In the genomic region with DNA sequence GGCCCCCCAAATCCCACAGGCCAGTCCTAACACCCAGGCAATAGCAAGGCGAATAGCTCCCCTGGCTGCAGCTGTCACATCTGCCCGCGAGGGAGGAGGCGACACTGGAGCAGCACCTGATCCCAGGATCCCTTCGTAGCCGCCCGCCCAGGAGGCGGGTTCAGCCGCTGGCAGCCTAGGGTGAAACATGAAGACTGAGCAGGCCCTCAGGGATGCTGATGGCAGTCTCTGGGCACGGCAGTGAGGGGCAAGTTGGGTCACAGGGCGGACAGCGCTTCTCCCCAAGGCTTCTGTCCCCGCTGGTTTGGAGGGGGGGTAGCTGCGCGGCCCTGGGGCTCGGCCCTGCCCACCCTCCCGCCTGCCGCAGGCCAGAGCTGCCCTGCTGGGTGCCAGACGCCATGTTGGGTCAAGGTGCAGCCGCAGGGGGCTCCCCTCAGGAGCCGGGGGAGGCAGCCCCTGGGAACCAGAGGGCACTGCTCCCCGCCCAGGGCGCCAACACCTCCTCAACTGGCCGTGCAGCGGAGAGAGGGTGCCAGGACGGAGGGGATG, we compare ENCODE assay signal across 8 cellular contexts. TPM values are rescaled to one million over a fixed set of nuclear protein-coding genes. Genes with fewer than 3 reads are reported as not detected.
DNase-seq lines count a peak whose midpoint lies in the region; ATAC-seq and TF ChIP-seq lines count a peak whose summit lies in the region.

No MANE protein-coding gene starts in this region.

- H3K4me3 Mint-ChIP-seq in stimulated activated naive CD8-positive, alpha-beta T cell treated with anti-CD3 and anti-CD28 coated beads, Interleukin-15, Interleukin-2, amounts not matched to agents 100 ng/mL and 50 ng/mL, for 24 hours = peak overlapping the region; percentile 76
- peak overlapping the region; percentile 48 for H3K4me3 Mint-ChIP-seq in activated T-helper 17 cell treated with anti-CD3 and anti-CD28 coated beads, Interleukin-2, amount 50 U/mL, for 72 hours

- H3K36me3 Mint-ChIP-seq in stimulated activated naive CD8-positive, alpha-beta T cell treated with anti-CD3 and anti-CD28 coated beads, Interleukin-15, Interleukin-2, amounts not matched to agents 100 ng/mL and 50 ng/mL, for 24 hours (ENCODE audit: low read depth) = peaks cover 8% of the 10 kb centered on the region
- H3K36me3 Mint-ChIP-seq in activated T-helper 17 cell treated with anti-CD3 and anti-CD28 coated beads, Interleukin-2, amount 50 U/mL, for 72 hours (ENCODE audit: low read depth) = peaks cover 6% of the 10 kb centered on the region

- peak overlapping the region; percentile 86 for H3K4me2 ChIP-seq in smooth muscle cell

- H3F3A ChIP-seq in smooth muscle cell (ENCODE audit: low read depth) = no peaks in the 10 kb centered on the region

- H3K4me1 ChIP-seq in smooth muscle cell (ENCODE audit: low read depth) = no peaks in the 10 kb centered on the region

- H3K9ac ChIP-seq in smooth muscle cell (ENCODE audit: low read depth) = no peak overlapping the region

- H3K79me2 ChIP-seq in smooth muscle cell (ENCODE audit: low read depth) = peaks cover 37% of the 10 kb centered on the region

- H3K4me3 ChIP-seq in iPS-11a (ENCODE audit: low read depth, low read length) (peak overlapping the region; percentile 47), smooth muscle cell (peak overlapping the region; percentile 51)

- H3K27ac ChIP-seq in smooth muscle cell (ENCODE audit: low read depth) = no peak overlapping the region

- DNase-seq in stimulated activated naive CD8-positive, alpha-beta T cell treated with anti-CD3 and anti-CD28 coated beads, Interleukin-15, Interleukin-2, amounts not matched to agents 100 U/mL and 50 U/mL, for 24 hours = no peak
- DNase-seq in smooth muscle cell (lab: John Stamatoyannopoulos, UW; ENCODE audit: unreplicated experiment) (no peak), GF-D8 (lab: John Stamatoyannopoulos, UW) (no peak)

- H3K27me3 Mint-ChIP-seq in stimulated activated naive CD8-positive, alpha-beta T cell treated with anti-CD3 and anti-CD28 coated beads, Interleukin-15, Interleukin-2, amounts not matched to agents 100 ng/mL and 50 ng/mL, for 24 hours = no peaks in the 10 kb centered on the region
- no peaks in the 10 kb centered on the region for H3K27me3 Mint-ChIP-seq in activated T-helper 17 cell treated with anti-CD3 and anti-CD28 coated beads, Interleukin-2, amount 50 U/mL, for 72 hours

- peaks cover 58% of the 10 kb centered on the region for H3K4me1 Mint-ChIP-seq in stimulated activated naive CD8-positive, alpha-beta T cell treated with anti-CD3 and anti-CD28 coated beads, Interleukin-15, Interleukin-2, amounts not matched to agents 100 ng/mL and 50 ng/mL, for 24 hours (ENCODE audit: low read depth)
- H3K4me1 Mint-ChIP-seq in activated T-helper 17 cell treated with anti-CD3 and anti-CD28 coated beads, Interleukin-2, amount 50 U/mL, for 72 hours = peaks cover 33% of the 10 kb centered on the region

- peak overlapping the region; percentile 65 for H3K27ac Mint-ChIP-seq in stimulated activated naive CD8-positive, alpha-beta T cell treated with anti-CD3 and anti-CD28 coated beads, Interleukin-15, Interleukin-2, amounts not matched to agents 100 ng/mL and 50 ng/mL, for 24 hours
- H3K27ac Mint-ChIP-seq in activated T-helper 17 cell treated with anti-CD3 and anti-CD28 coated beads, Interleukin-2, amount 50 U/mL, for 72 hours = peak overlapping the region; percentile 20

- WGBS in smooth muscle cell (ENCODE audit: low lambda C conversion rate) = 51% methylated on average over 25 of the region's 26 CpGs

- H3K36me3 ChIP-seq in smooth muscle cell (ENCODE audit: low read depth) = no peaks in the 10 kb centered on the region

- peaks cover 56% of the 10 kb centered on the region for H4K20me1 ChIP-seq in smooth muscle cell (ENCODE audit: low read depth)

- H2AFZ ChIP-seq in smooth muscle cell (ENCODE audit: low read depth) = no peak overlapping the region

- TF ChIP-seq CTCF in smooth muscle cell (IDR thresholded peaks at IDR 0.05; ENCODE audit: borderline replicate concordance, insufficient read depth, poor library complexity, severe bottlenecking) = no peak

- no peaks in the 10 kb centered on the region for H3K9me3 ChIP-seq in smooth muscle cell (replicated peaks; ENCODE audit: low read depth)

- no peaks in the 10 kb centered on the region for H3K27me3 ChIP-seq in smooth muscle cell (ENCODE audit: low read depth)

- ATAC-seq in stimulated activated naive CD8-positive, alpha-beta T cell treated with anti-CD3 and anti-CD28 coated beads, Interleukin-15, Interleukin-2, amounts not matched to agents 100 U/mL and 50 U/mL, for 24 hours = no peak
- ATAC-seq in activated T-helper 17 cell treated with anti-CD3 and anti-CD28 coated beads, Interleukin-2, amount 50 U/mL, for 72 hours (replicated peaks) = no peak
- ATAC-seq in GM21737 (IDR thresholded peaks at IDR 0.05; ENCODE audit: unreplicated experiment) (no peak), HG03280 (IDR thresholded peaks at IDR 0.05; ENCODE audit: unreplicated experiment) (no peak)

- H3K9me3 Mint-ChIP-seq in stimulated activated naive CD8-positive, alpha-beta T cell treated with anti-CD3 and anti-CD28 coated beads, Interleukin-15, Interleukin-2, amounts not matched to agents 100 ng/mL and 50 ng/mL, for 24 hours = no peaks in the 10 kb centered on the region
- H3K9me3 Mint-ChIP-seq in activated T-helper 17 cell treated with anti-CD3 and anti-CD28 coated beads, Interleukin-2, amount 50 U/mL, for 72 hours = no peaks in the 10 kb centered on the region

RNA-seq across cellular contexts. Expression of gene DNMT3A, which starts 1.9 kb away (rescaled TPM):
- total RNA-seq in activated T-helper 17 cell treated with anti-CD3 and anti-CD28 coated beads, Interleukin-2, amount 50 U/mL, for 72 hours = 10 to 100 TPM; 55.2 to 64.6 TPM
- 16.1 and 16.4 TPM in 2 replicates for total RNA-seq in smooth muscle cell
- polyA plus RNA-seq in smooth muscle cell = 18.9 and 19.9 TPM in 2 replicates
